ENCODE assay signal across 11 cellular contexts in genomic region chrX:9829308-9830267, GRCh38. TPM values are rescaled to one million over a fixed set of nuclear protein-coding genes. Genes with fewer than 3 reads are reported as not detected.
A peak's percentile ranks its signal among the peaks of the same experiment; 100 is the strongest.
DNase-seq lines count a peak whose midpoint lies in the region; ATAC-seq, FAIRE-seq and TF ChIP-seq lines count a peak whose summit lies in the region.
"Had no signal": no experiment of that assay in that cellular context is flagged by ENCODE, and none has a peak within 500 bp of the region (broad histone marks: within the 10 kb centered on the region; RNA-seq: fewer than 3 reads in every experiment).

No MANE protein-coding gene starts in this region.

- H3K36me3 ChIP-seq in HepG2 (replicated peaks in 1 of 2; ENCODE audit: control insufficient read depth in 1 of 2, insufficient read depth in 2 of 2, low read length in 2 of 2) (no peaks in the 10 kb centered on the region), thyroid gland (no peaks in the 10 kb centered on the region)

- H3K27me3 ChIP-seq in HepG2 (ENCODE audit: control insufficient read depth in 1 of 2, insufficient read depth in 2 of 2, low read length in 2 of 2) (no peaks in the 10 kb centered on the region), thyroid gland (no peaks in the 10 kb centered on the region)

- CTCF ChIA-PET in HepG2 (lab: Yijun Ruan, JAX; ENCODE audit: low intra/inter-chr PET ratio, low total read pairs) = no interaction called here

- H4K20me1 ChIP-seq in HepG2 (ENCODE audit: insufficient read depth, low read length) = no peaks in the 10 kb centered on the region

- FAIRE-seq in GM18507 (lab: Jason Lieb, UNC) = peak; percentile 71
- FAIRE-seq in HTR-8/SVneo (lab: Jason Lieb, UNC) = no peak
- FAIRE-seq in HepG2 (lab: Jason Lieb, UNC) = no peak

- H3K9me3 ChIP-seq in HepG2 (ENCODE audit: low read length) (no peaks in the 10 kb centered on the region), thyroid gland (no peaks in the 10 kb centered on the region)

- in situ Hi-C loops in HepG2 (cut with HindIII; ENCODE audit: extremely low pct_ligation_motif_present, low pct_unique_long_range_greater_than_20kb) = no loop called here

- POLR2A ChIA-PET in HepG2 (lab: Yijun Ruan, JAX) = no interaction called here

- H3K4me2 ChIP-seq in HepG2 (ENCODE audit: low read depth, low read length) = no peak overlapping the region

- TF ChIP-seq CTCF in HepG2 (CRISPR knock-in tag; IDR thresholded peaks at IDR 0.05) = no peak
- no peak for TF ChIP-seq CTCF in thyroid gland (IDR thresholded peaks at IDR 0.05)

- DNase-seq in GM18507 (ENCODE audit: extremely low spot score, insufficient read length, low read depth) (peak; percentile 22), HTR-8/SVneo (ENCODE audit: insufficient read length, low spot score) (peak; percentile 23), germinal center (ENCODE audit: low spot score) (peak; percentile 11), HepG2 (ENCODE audit: low spot score) (no peak), DMS79 treated with DMSO at 0.1 percent for 48 hours (lab: John Stamatoyannopoulos, UW) (no peak), thyroid gland (no peak), DMS79 (lab: John Stamatoyannopoulos, UW) (no peak)
- DNase-seq: activated naive CD8-positive, alpha-beta T cell treated with anti-CD3 and anti-CD28 coated beads, Interleukin-2, amount 10 ng/mL, durations not matched to agents 7 days and 5 days had no signal

- intact Hi-C loops in HepG2 (cut with micrococcal nuclease; ENCODE audit: unreplicated experiment) = no loop called here
- intact Hi-C loops in thyroid gland (cut with DNase I) = no loop called here

- H3K79me2 ChIP-seq in HepG2 (ENCODE audit: insufficient read depth, low read length) = peaks cover 3% of the 10 kb centered on the region
- H3K79me2 ChIP-seq: parathyroid adenoma had no signal

- peak; percentile 94 for ATAC-seq in GM21737 (IDR thresholded peaks at IDR 0.05; ENCODE audit: unreplicated experiment)
- no peak for ATAC-seq in HepG2

- peaks cover 24% of the 10 kb centered on the region for H3K4me1 ChIP-seq in HepG2 (ENCODE audit: insufficient read depth, low read length)
- no peaks in the 10 kb centered on the region for H3K4me1 ChIP-seq in thyroid gland

- TF ChIP-seq POLR2A in HepG2 (IDR thresholded peaks at IDR 0.05; ENCODE audit: insufficient read depth in 1 of 2, low read depth in 2 of 2, low read length in 2 of 2) = no peak
- TF ChIP-seq POLR2A in thyroid gland (IDR thresholded peaks at IDR 0.05) = no peak

- H2AFZ ChIP-seq in HepG2 (ENCODE audit: low read length) = no peak overlapping the region
- H2AFZ ChIP-seq: parathyroid adenoma had no signal

- no peak for TF ChIP-seq RAD21 in HepG2 (CRISPR knock-in tag; IDR thresholded peaks at IDR 0.05)

- 92% methylated on average over 8 of the region's 14 CpGs for WGBS in HepG2 (ENCODE audit: low lambda C conversion rate)
- 87 to 95% methylated on average over 9 to 13 of the region's 14 CpGs for WGBS in thyroid gland, 2 donors

- H3K27ac ChIP-seq in HepG2 (ENCODE audit: extremely low read length, insufficient read depth, low read length) (no peak overlapping the region), thyroid gland (no peak overlapping the region)
- H3K27ac ChIP-seq: HL-60, parathyroid adenoma had no signal

- H3K4me3 ChIP-seq in HepG2 (replicated peaks in 1 of 3; ENCODE audit: insufficient read depth in 1 of 3, low read depth in 2 of 3, low read length in 3 of 3) (no peak overlapping the region), thyroid gland (replicated peaks in 1 of 3) (no peak overlapping the region)

- TF ChIP-seq EP300 in HepG2 (IDR thresholded peaks at IDR 0.05; ENCODE audit: low read depth in 2 of 2, low read length in 2 of 2) = no peak
- no peak for TF ChIP-seq EP300 in HepG2 (CRISPR knock-in tag; IDR thresholded peaks at IDR 0.05; ENCODE audit: borderline replicate concordance)

- H3K9ac ChIP-seq in HepG2 (ENCODE audit: insufficient read depth, low read depth, low read length) = no peak overlapping the region
- H3K9ac ChIP-seq: parathyroid adenoma had no signal

- BruUV-seq in HepG2 (replicated peaks; lab: Mats Ljungman, UMichigan) = no TSS peak

TF ChIP-seq in HepG2, 621 proteins besides CTCF, POLR2A, EP300 and RAD21:
- TF ChIP-seq ZBTB38 (CRISPR knock-in tag; IDR thresholded peaks at IDR 0.05) (no peak), POLR2AphosphoS5 (IDR thresholded peaks at IDR 0.05; ENCODE audit: low read depth, low read length) (no peak), HMG20A (CRISPR knock-in tag; IDR thresholded peaks at IDR 0.05; ENCODE audit: borderline replicate concordance) (no peak), KDM5A (IDR thresholded peaks at IDR 0.05; ENCODE audit: borderline replicate concordance, low read length) (no peak), U2AF1 (optimal IDR thresholded peaks at IDR 0.05; ENCODE audit: low read depth, low read length) (no peak), ZNF367 (CRISPR knock-in tag; IDR thresholded peaks at IDR 0.05; ENCODE audit: borderline replicate concordance) (no peak), HMGA1 (CRISPR knock-in tag; conservative IDR thresholded peaks at IDR 0.05) (no peak), ZUFSP (CRISPR knock-in tag; IDR thresholded peaks at IDR 0.05; ENCODE audit: borderline replicate concordance) (no peak), SETDB1 (CRISPR knock-in tag; IDR thresholded peaks at IDR 0.05; ENCODE audit: borderline replicate concordance) (no peak), SMAD1 (CRISPR knock-in tag; IDR thresholded peaks at IDR 0.05; ENCODE audit: borderline replicate concordance, low read depth) (no peak), RBM22 (optimal IDR thresholded peaks at IDR 0.05; ENCODE audit: low read length) (no peak), ATM (IDR thresholded peaks at IDR 0.05; ENCODE audit: borderline replicate concordance) (no peak), ZNF558 (CRISPR knock-in tag; IDR thresholded peaks at IDR 0.05; ENCODE audit: borderline replicate concordance) (no peak), MEIS1 (CRISPR knock-in tag; IDR thresholded peaks at IDR 0.05; ENCODE audit: borderline replicate concordance) (no peak)
TF ChIP-seq in HepG2: peak in this region for 0.

RNA-seq across cellular contexts. Expression of gene SHROOM2, which starts 43.4 kb away (rescaled TPM):
- total RNA-seq in HepG2 (2016; rRNA removed; fragmentation: Illumina TruSeq; extraction: Trizol) (1.3 and 1.4 TPM in 2 replicates), thyroid gland (10 to 100 TPM in 1 of 4 donors, 1 to 10 TPM in 3; 2.8 to 16.5 (median 6.1) TPM)
- 0.62 and 0.71 TPM in 2 replicates for total RNA-seq in HepG2 (2016; cell fraction: cytosol; rRNA removed; fragmentation: Illumina TruSeq; extraction: Trizol; ENCODE audit: low read depth)
- 1.2 and 1.3 TPM in 2 replicates for total RNA-seq in HepG2 (2016; cell fraction: insoluble cytoplasmic fraction; rRNA removed; fragmentation: Illumina TruSeq; extraction: Trizol)
- 0.68 and 0.90 TPM in 2 replicates for total RNA-seq in HepG2 (2016; cell fraction: membrane; rRNA removed; fragmentation: Illumina TruSeq; extraction: Trizol)
- 1.8 and 2.1 TPM in 2 replicates for total RNA-seq in HepG2 (2016; cell fraction: nucleus; rRNA removed; fragmentation: Illumina TruSeq; extraction: Trizol)
- 0.92 and 0.97 TPM in 2 replicates for polyA plus RNA-seq in HepG2 (2011; rRNA removed)
- 0.56 and 0.71 TPM in 2 replicates for polyA plus RNA-seq in HepG2 (2011; cell fraction: cytosol; rRNA removed)
- 2.5 TPM in 2 replicates for polyA plus RNA-seq in HepG2 (2011; cell fraction: nucleus; rRNA removed)
- polyA plus RNA-seq in HepG2 (2012) = 2.4 and 2.5 TPM in 2 replicates
- polyA plus RNA-seq in HepG2 (2016; cell fraction: cytosol; fragmentation: Illumina TruSeq; extraction: Trizol; ENCODE audit: low read depth) = 0.08 TPM in 2 replicates
- polyA plus RNA-seq in HepG2 (2016; cell fraction: insoluble cytoplasmic fraction; fragmentation: Illumina TruSeq; extraction: Trizol; ENCODE audit: low read depth) = 1.2 and 1.3 TPM in 2 replicates
- 0.15 and 0.20 TPM in 2 replicates for polyA plus RNA-seq in HepG2 (2016; cell fraction: membrane; fragmentation: Illumina TruSeq; extraction: Trizol; ENCODE audit: low read depth)
- 1.9 and 2.3 TPM in 2 replicates for polyA plus RNA-seq in HepG2 (2016; cell fraction: nucleus; fragmentation: Illumina TruSeq; extraction: Trizol; ENCODE audit: insufficient read depth, low read depth)
- polyA minus RNA-seq in HepG2 (2011; rRNA and poly(A)+ RNA removed; ENCODE audit: low replicate concordance) = 2.5 TPM in 1 of 2 replicates, not detected in the other
- polyA minus RNA-seq in HepG2 (2011; cell fraction: cytosol; rRNA and poly(A)+ RNA removed) = 1.7 and 1.8 TPM in 2 replicates
- polyA minus RNA-seq in HepG2 (2011; cell fraction: nucleus; rRNA and poly(A)+ RNA removed) = 3.1 and 3.2 TPM in 2 replicates
- total RNA-seq: activated naive CD8-positive, alpha-beta T cell treated with anti-CD3 and anti-CD28 coated beads, Interleukin-2, amount 10 ng/mL, durations not matched to agents 7 days and 5 days had no signal

Comparison
In these comparisons a context has a peak if more than half of its experiments do, and no peak if none do; other contexts are left out.
1. DNase-seq: peak in GM18507 (single experiment), HTR-8/SVneo (single experiment) and germinal center (single experiment); none in HepG2 (single experiment), DMS79 treated with DMSO at 0.1 percent for 48 hours (single experiment), thyroid gland (0 of 2) and DMS79 (single experiment).